Comparison of ENCODE assay signal across 1 cellular context in genomic region chr14:72543325-72543724, GRCh38.
TF ChIP-seq lines count a peak whose summit lies in the region.

No MANE protein-coding gene starts in this region.

TF ChIP-seq in H1, 55 proteins besides CTCF, POLR2A, EP300 and RAD21:
- TF ChIP-seq CTBP2 (IDR thresholded peaks at IDR 0.05; ENCODE audit: borderline replicate concordance, insufficient read depth, insufficient read length, low read length) (no peak), ATF2 (IDR thresholded peaks at IDR 0.05; ENCODE audit: low read length) (no peak), HDAC6 (IDR thresholded peaks at IDR 0.05; ENCODE audit: low read depth, low read length) (no peak), EGR1 (IDR thresholded peaks at IDR 0.05; ENCODE audit: borderline replicate concordance, low read depth, low read length) (no peak), ASH2L (IDR thresholded peaks at IDR 0.05; ENCODE audit: low read length) (no peak), YY1 (IDR thresholded peaks at IDR 0.05; ENCODE audit: low read depth, low read length) (no peak), BACH1 (IDR thresholded peaks at IDR 0.05; ENCODE audit: low read length) (no peak), SIRT6 (IDR thresholded peaks at IDR 0.05; ENCODE audit: low read length) (no peak), TCF12 (IDR thresholded peaks at IDR 0.05; ENCODE audit: low read depth, low read length) (no peak)
- TF ChIP-seq, protein P1, sequence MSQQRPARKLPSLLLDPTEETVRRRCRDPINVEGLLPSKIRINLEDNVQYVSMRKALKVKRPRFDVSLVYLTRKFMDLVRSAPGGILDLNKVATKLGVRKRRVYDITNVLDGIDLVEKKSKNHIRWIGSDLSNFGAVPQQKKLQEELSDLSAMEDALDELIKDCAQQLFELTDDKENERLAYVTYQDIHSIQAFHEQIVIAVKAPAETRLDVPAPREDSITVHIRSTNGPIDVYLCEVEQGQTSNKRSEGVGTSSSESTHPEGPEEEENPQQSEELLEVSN (IDR thresholded peaks at IDR 0.05) = no peak
TF ChIP-seq in H1: peak in this region for 0.
